7 cellular contexts compared by ENCODE assay signal in genomic region chr7:88243345-88243909, GRCh38. TPM values are rescaled to one million over a fixed set of nuclear protein-coding genes. Genes with fewer than 3 reads are reported as not detected.
DNase-seq lines count a peak whose midpoint lies in the region; ATAC-seq and TF ChIP-seq lines count a peak whose summit lies in the region.

No MANE protein-coding gene starts in this region.

- no peaks in the 10 kb centered on the region for H3K36me3 ChIP-seq in GM06990 (ENCODE audit: control insufficient read depth, insufficient read depth, low read length)

- no peaks in the 10 kb centered on the region for H3K27me3 ChIP-seq in GM06990 (replicated peaks; ENCODE audit: control insufficient read depth, insufficient read depth, low read length)

- ATAC-seq in GM21717 (IDR thresholded peaks at IDR 0.05; ENCODE audit: unreplicated experiment): peak; percentile 70

- TF ChIP-seq CTCF in GM06990 (IDR thresholded peaks at IDR 0.05; ENCODE audit: insufficient read depth, low read length, poor library complexity, severe bottlenecking) (peak; percentile 60), LNCaP clone FGC (IDR thresholded peaks at IDR 0.05; ENCODE audit: control insufficient read depth, extremely low read depth, insufficient read depth) (peak; percentile 90), fibroblast of pulmonary artery (IDR thresholded peaks at IDR 0.05; ENCODE audit: low read length, missing control alignments) (peak; percentile 80)

- H3K4me3 ChIP-seq in GM06990 (replicated peaks; ENCODE audit: low read depth, low read length) (no peak overlapping the region), LNCaP clone FGC (ENCODE audit: low read depth, low read length) (no peak overlapping the region), fibroblast of pulmonary artery (replicated peaks; ENCODE audit: low read depth, low read length) (no peak overlapping the region)

- DNase-seq in GM06990 (ENCODE audit: extremely low read depth, insufficient read length) (peak; percentile 5), LNCaP clone FGC (ENCODE audit: low read depth) (peak; percentile 58), SK-N-DZ (ENCODE audit: low spot score) (peak; percentile 75), fibroblast of pulmonary artery (ENCODE audit: low read depth) (peak; percentile 75), occipital lobe (lab: John Stamatoyannopoulos, UW) (peak; percentile 10)
- DNase-seq in activated CD4-positive, CD25-positive, alpha-beta regulatory T cell (lab: John Stamatoyannopoulos, UW): no peak

RNA-seq across cellular contexts. Expression of gene SRI, which starts 23.6 kb away (rescaled TPM):
- polyA plus RNA-seq in SK-N-DZ (2014; cell fraction: cytosol; rRNA removed): 64.5 and 79.0 TPM in 2 replicates
- 84.7 and 86.0 TPM in 2 replicates for polyA plus RNA-seq in SK-N-DZ (2014; cell fraction: nucleus; rRNA removed)
- total RNA-seq in occipital lobe: 85.8 TPM

Comparison
In these comparisons a context has a peak if more than half of its experiments do, and no peak if none do; other contexts are left out.
1. DNase-seq: peak in GM06990 (single experiment), LNCaP clone FGC (single experiment), SK-N-DZ (single experiment), fibroblast of pulmonary artery (single experiment) and occipital lobe (single experiment); none in activated CD4-positive, CD25-positive, alpha-beta regulatory T cell (0 of 4).
2. Peak in every context shown above with its lines, with median percentiles within 50 percentile points of each other: CTCF ChIP-seq.